ENCODE assay signal across 1 cellular context in the genomic region with DNA sequence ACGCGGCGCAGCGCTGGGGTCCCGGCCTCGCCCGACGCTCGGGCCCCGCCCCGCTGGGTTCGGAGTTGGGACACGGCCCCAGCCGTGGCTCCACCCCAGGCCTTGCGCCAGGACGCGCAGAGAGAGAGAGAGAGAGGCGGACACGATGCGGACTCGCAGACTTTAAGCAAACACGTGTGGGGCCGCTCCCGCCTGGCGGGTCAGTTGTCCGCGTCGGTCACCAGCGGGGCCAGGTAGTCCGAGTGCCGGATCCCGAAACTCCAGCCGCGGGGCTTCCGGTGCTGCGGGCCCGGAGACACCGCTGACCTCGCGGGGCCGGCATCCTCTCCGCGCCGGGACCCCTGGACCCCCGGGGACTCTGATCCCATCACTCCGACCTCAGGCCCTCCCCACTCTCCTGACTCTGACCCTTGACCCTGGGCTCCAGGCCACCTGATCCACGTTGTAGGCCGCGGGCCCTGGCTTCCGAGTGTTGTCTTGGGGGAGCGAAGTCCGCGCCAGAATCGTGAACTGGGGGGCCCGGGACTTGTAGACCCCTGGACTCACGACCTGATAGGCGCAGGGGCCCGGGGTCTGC.
TF ChIP-seq lines count a peak whose summit lies in the region.

No MANE protein-coding gene starts in this region.

TF ChIP-seq in endothelial cell of umbilical vein, 7 proteins besides CTCF, POLR2A, EP300 and RAD21:
- no peak for TF ChIP-seq MYC (IDR thresholded peaks at IDR 0.05; ENCODE audit: low read depth, low read length)
- no peak for TF ChIP-seq FOS (IDR thresholded peaks at IDR 0.05; ENCODE audit: borderline replicate concordance, insufficient read depth, low read length)
- no peak for TF ChIP-seq MAX (IDR thresholded peaks at IDR 0.05; ENCODE audit: insufficient read depth, insufficient read length)
- no peak for TF ChIP-seq POLR2AphosphoS5 (IDR thresholded peaks at IDR 0.05; ENCODE audit: insufficient read depth, low read depth, low read length)
- TF ChIP-seq JUN (IDR thresholded peaks at IDR 0.05; ENCODE audit: borderline replicate concordance, insufficient read depth, insufficient read length, low read depth), result no peak
- TF ChIP-seq EZH2 (IDR thresholded peaks at IDR 0.05; ENCODE audit: borderline replicate concordance, low read depth, low read length, severe bottlenecking), result no peak
- TF ChIP-seq GATA2 (IDR thresholded peaks at IDR 0.05; ENCODE audit: insufficient read depth, insufficient read length, low read depth, low read length), result no peak
